Comparison of ENCODE assay signal across 8 cellular contexts in the genomic region with DNA sequence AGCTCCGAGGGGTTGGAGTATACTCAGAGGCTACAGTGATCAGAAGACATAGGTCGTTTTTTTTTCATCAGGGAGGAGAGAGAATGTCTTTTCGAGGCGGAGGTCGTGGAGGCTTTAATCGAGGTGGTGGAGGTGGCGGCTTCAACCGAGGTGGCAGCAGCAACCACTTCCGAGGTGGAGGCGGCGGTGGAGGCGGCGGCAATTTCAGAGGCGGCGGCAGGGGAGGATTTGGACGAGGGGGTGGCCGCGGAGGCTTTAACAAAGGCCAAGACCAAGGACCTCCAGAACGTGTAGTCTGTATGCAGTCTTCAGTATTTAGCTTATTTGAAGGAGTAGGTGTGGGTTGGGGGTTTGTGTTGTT. TPM values are rescaled to one million over a fixed set of nuclear protein-coding genes. Genes with fewer than 3 reads are reported as not detected.
DNase-seq lines count a peak whose midpoint lies in the region; ATAC-seq and TF ChIP-seq lines count a peak whose summit lies in the region.

No MANE protein-coding gene starts in this region.

- H3K4me3 ChIP-seq in CD8-positive, alpha-beta T cell (ENCODE audit: low read depth, low read length), result peak overlapping the region; percentile 85
- peak overlapping the region; percentile 58 for H3K4me3 ChIP-seq in RWPE2 (ENCODE audit: severe bottlenecking)

- H3K4me1 Mint-ChIP-seq in CD8-positive, alpha-beta T cell (ENCODE audit: low read depth), result peaks cover 47% of the 10 kb centered on the region
- peaks cover 41% of the 10 kb centered on the region for H3K4me1 Mint-ChIP-seq in activated naive CD8-positive, alpha-beta T cell treated with anti-CD3 and anti-CD28 coated beads, Interleukin-2, amount 10 ng/mL, durations not matched to agents 7 days and 5 days

- no peaks in the 10 kb centered on the region for H3K27me3 ChIP-seq in CD8-positive, alpha-beta T cell (ENCODE audit: insufficient read depth, low read length)
- no peaks in the 10 kb centered on the region for H3K27me3 ChIP-seq in RWPE2 (ENCODE audit: insufficient read depth, poor library complexity, severe bottlenecking)

- peak; percentile 8 to 56 (median 35) for DNase-seq in CD8-positive, alpha-beta T cell
- DNase-seq in RWPE2 (ENCODE audit: low spot score), result no peak
- peak; percentile 73 for DNase-seq in activated naive CD8-positive, alpha-beta T cell treated with anti-CD3 and anti-CD28 coated beads, Interleukin-2, amount 10 ng/mL, durations not matched to agents 7 days and 5 days
- DNase-seq in kidney glomerular epithelial cell (lab: John Stamatoyannopoulos, UW), result peak; percentile 10
- DNase-seq in stimulated activated CD4-positive, alpha-beta T cell treated with anti-CD3 and anti-CD28 coated beads, Interleukin-4, amount 100 ng/mL, for 48 hours (ENCODE audit: low read depth in 2 of 2), result peak; percentile 20 to 31
- no peak for DNase-seq in mucosa of gallbladder (ENCODE audit: low spot score)
- no peak for DNase-seq in NCI-H510A treated with DMSO at 0.1 percent for 48 hours (lab: John Stamatoyannopoulos, UW)

- H3K27me3 Mint-ChIP-seq in CD8-positive, alpha-beta T cell (ENCODE audit: low read depth), result no peaks in the 10 kb centered on the region
- no peaks in the 10 kb centered on the region for H3K27me3 Mint-ChIP-seq in activated naive CD8-positive, alpha-beta T cell treated with anti-CD3 and anti-CD28 coated beads, Interleukin-2, amount 10 ng/mL, durations not matched to agents 7 days and 5 days

- peaks cover 10% of the 10 kb centered on the region for H3K36me3 ChIP-seq in CD8-positive, alpha-beta T cell (ENCODE audit: insufficient read depth, low read length)
- peaks cover 38% of the 10 kb centered on the region for H3K36me3 ChIP-seq in RWPE2 (ENCODE audit: low read depth)

- no peak for TF ChIP-seq CTCF in CD8-positive, alpha-beta T cell (IDR thresholded peaks at IDR 0.05)
- no peak for TF ChIP-seq CTCF in RWPE2 (IDR thresholded peaks at IDR 0.05; ENCODE audit: poor library complexity, severe bottlenecking)

- H3K4me1 ChIP-seq in CD8-positive, alpha-beta T cell (ENCODE audit: insufficient read depth, low read length), result peaks cover 16% of the 10 kb centered on the region
- H3K4me1 ChIP-seq in RWPE2 (ENCODE audit: insufficient read depth, poor library complexity, severe bottlenecking), result peaks cover 9% of the 10 kb centered on the region

- POLR2A ChIA-PET in CD8-positive, alpha-beta T cell (lab: Charles Lee), result interaction anchor here (1.3 kb wide), 1 partner anchor 11 kb away, joined by 4 read pairs; no protein-coding TSS in a partner anchor
- POLR2A ChIA-PET in activated naive CD8-positive, alpha-beta T cell treated with anti-CD3 and anti-CD28 coated beads, Interleukin-2, amount 10 ng/mL, durations not matched to agents 7 days and 5 days (lab: Charles Lee), result interaction anchor here (0.7 kb wide), 1 partner anchor 168 kb away, joined by 4 read pairs; no protein-coding TSS in a partner anchor

- peak overlapping the region; percentile 99 for H3K4me3 Mint-ChIP-seq in CD8-positive, alpha-beta T cell
- peak overlapping the region; percentile 98 for H3K4me3 Mint-ChIP-seq in activated naive CD8-positive, alpha-beta T cell treated with anti-CD3 and anti-CD28 coated beads, Interleukin-2, amount 10 ng/mL, durations not matched to agents 7 days and 5 days

- no peaks in the 10 kb centered on the region for H3K9me3 ChIP-seq in CD8-positive, alpha-beta T cell (ENCODE audit: low read length)
- no peaks in the 10 kb centered on the region for H3K9me3 ChIP-seq in RWPE2 (ENCODE audit: severe bottlenecking)

- no peaks in the 10 kb centered on the region for H3K9me3 Mint-ChIP-seq in CD8-positive, alpha-beta T cell
- no peaks in the 10 kb centered on the region for H3K9me3 Mint-ChIP-seq in activated naive CD8-positive, alpha-beta T cell treated with anti-CD3 and anti-CD28 coated beads, Interleukin-2, amount 10 ng/mL, durations not matched to agents 7 days and 5 days

- CTCF ChIA-PET in CD8-positive, alpha-beta T cell (lab: Charles Lee), result interaction anchor here (0.6 to 3.2 kb wide), 3 partner anchors 10 to 383 kb away, joined by 3 to 10 read pairs (median 9); a partner anchor contains a TSS

- H3K27ac Mint-ChIP-seq in CD8-positive, alpha-beta T cell, result peak overlapping the region; percentile 99
- H3K27ac Mint-ChIP-seq in activated naive CD8-positive, alpha-beta T cell treated with anti-CD3 and anti-CD28 coated beads, Interleukin-2, amount 10 ng/mL, durations not matched to agents 7 days and 5 days, result peak overlapping the region; percentile 99

- intact Hi-C loops in CD8-positive, alpha-beta T cell (cut with DNase I, micrococcal nuclease), result loop anchor here (2.0 to 10.0 kb wide), 5 partner anchors 113 to 1829 kb away; a partner anchor contains a TSS

- peak; percentile 14 for ATAC-seq in CD8-positive, alpha-beta T cell
- ATAC-seq in RWPE2 (ENCODE audit: low read depth) (peak; percentile 8; the same call in 1 of the 3 replicates), HG03108 (IDR thresholded peaks at IDR 0.05; ENCODE audit: unreplicated experiment) (no peak)
- ATAC-seq in activated naive CD8-positive, alpha-beta T cell treated with anti-CD3 and anti-CD28 coated beads, Interleukin-2, amount 10 ng/mL, durations not matched to agents 7 days and 5 days (ENCODE audit: low read depth), result peak; percentile 3

- peaks cover 54% of the 10 kb centered on the region for H3K36me3 Mint-ChIP-seq in CD8-positive, alpha-beta T cell
- H3K36me3 Mint-ChIP-seq in activated naive CD8-positive, alpha-beta T cell treated with anti-CD3 and anti-CD28 coated beads, Interleukin-2, amount 10 ng/mL, durations not matched to agents 7 days and 5 days, result peaks cover 34% of the 10 kb centered on the region

- H3K27ac ChIP-seq in CD8-positive, alpha-beta T cell (ENCODE audit: low read depth, low read length), result peak overlapping the region; percentile 96
- H3K27ac ChIP-seq in RWPE2 (ENCODE audit: poor library complexity, severe bottlenecking), result peak overlapping the region; percentile 53

RNA-seq across cellular contexts. Expression of a gene that starts 0.5 kb away (rescaled TPM):
- 10 to 100 TPM; 11.8 to 15.4 TPM for total RNA-seq in CD8-positive, alpha-beta T cell
- total RNA-seq in activated naive CD8-positive, alpha-beta T cell treated with anti-CD3 and anti-CD28 coated beads, Interleukin-2, amount 10 ng/mL, durations not matched to agents 7 days and 5 days, result 10 to 100 TPM; 18.2 to 22.7 TPM
- 10.0 TPM for total RNA-seq in mucosa of gallbladder

RNA-seq across cellular contexts. Expression of a gene that starts 11.7 kb away (rescaled TPM):
- not detected for total RNA-seq in CD8-positive, alpha-beta T cell
- not detected for total RNA-seq in activated naive CD8-positive, alpha-beta T cell treated with anti-CD3 and anti-CD28 coated beads, Interleukin-2, amount 10 ng/mL, durations not matched to agents 7 days and 5 days
- total RNA-seq in mucosa of gallbladder, result 0.23 TPM

RNA-seq across cellular contexts. Expression of a gene that starts 14.3 kb away (rescaled TPM):
- total RNA-seq in CD8-positive, alpha-beta T cell, result not detected
- not detected for total RNA-seq in activated naive CD8-positive, alpha-beta T cell treated with anti-CD3 and anti-CD28 coated beads, Interleukin-2, amount 10 ng/mL, durations not matched to agents 7 days and 5 days
- total RNA-seq in mucosa of gallbladder, result 60.9 TPM

RNA-seq across cellular contexts. Expression of a gene that starts 31.8 kb away (rescaled TPM):
- under 1 TPM in 1 of 2 experiments, not detected in 1; 0.08 TPM for total RNA-seq in CD8-positive, alpha-beta T cell
- total RNA-seq in activated naive CD8-positive, alpha-beta T cell treated with anti-CD3 and anti-CD28 coated beads, Interleukin-2, amount 10 ng/mL, durations not matched to agents 7 days and 5 days, result under 1 TPM in 1 of 2 experiments, not detected in 1; 0.17 TPM
- total RNA-seq in mucosa of gallbladder, result 0.23 TPM

Comparison
In these comparisons a context has a peak if more than half of its experiments do, and no peak if none do; other contexts are left out.
1. DNase-seq: peak in CD8-positive, alpha-beta T cell (7 of 7), activated naive CD8-positive, alpha-beta T cell treated with anti-CD3 and anti-CD28 coated beads, Interleukin-2, amount 10 ng/mL, durations not matched to agents 7 days and 5 days (single experiment), kidney glomerular epithelial cell (single experiment) and stimulated activated CD4-positive, alpha-beta T cell treated with anti-CD3 and anti-CD28 coated beads, Interleukin-4, amount 100 ng/mL, for 48 hours (2 of 2); none in RWPE2 (single experiment), mucosa of gallbladder (single experiment) and NCI-H510A treated with DMSO at 0.1 percent for 48 hours (single experiment).
2. RNA of a gene that starts 14.3 kb away (total RNA-seq): 60.9 TPM in mucosa of gallbladder (single experiment); not detected in CD8-positive, alpha-beta T cell and not detected in activated naive CD8-positive, alpha-beta T cell treated with anti-CD3 and anti-CD28 coated beads, Interleukin-2, amount 10 ng/mL, durations not matched to agents 7 days and 5 days; every median in the first group is over 10 times any median in the second.